ENCODE assay signal across 1 cellular context in genomic region chr7:52715701-52716100, GRCh38.
TF ChIP-seq lines count a peak whose summit lies in the region.

No MANE protein-coding gene starts in this region.

TF ChIP-seq in GM23338, 12 proteins besides CTCF, POLR2A, EP300 and RAD21:
- TF ChIP-seq REST (IDR thresholded peaks at IDR 0.05; ENCODE audit: unreplicated experiment) (no peak), ZNF462 (CRISPR knock-in tag; IDR thresholded peaks at IDR 0.05) (no peak), ZNF331 (CRISPR knock-in tag; IDR thresholded peaks at IDR 0.05; ENCODE audit: low read depth) (no peak), ETS1 (IDR thresholded peaks at IDR 0.05) (no peak), ZNF114 (CRISPR knock-in tag; IDR thresholded peaks at IDR 0.05) (no peak), STAT1 (IDR thresholded peaks at IDR 0.05; ENCODE audit: unreplicated experiment) (no peak), CREB1 (CRISPR knock-in tag; IDR thresholded peaks at IDR 0.05; ENCODE audit: low read depth) (no peak), POLR2AphosphoS5 (IDR thresholded peaks at IDR 0.05; ENCODE audit: low read depth) (no peak), EZH2 (IDR thresholded peaks at IDR 0.05; ENCODE audit: low read depth, unreplicated experiment) (no peak)
